In the genomic region with DNA sequence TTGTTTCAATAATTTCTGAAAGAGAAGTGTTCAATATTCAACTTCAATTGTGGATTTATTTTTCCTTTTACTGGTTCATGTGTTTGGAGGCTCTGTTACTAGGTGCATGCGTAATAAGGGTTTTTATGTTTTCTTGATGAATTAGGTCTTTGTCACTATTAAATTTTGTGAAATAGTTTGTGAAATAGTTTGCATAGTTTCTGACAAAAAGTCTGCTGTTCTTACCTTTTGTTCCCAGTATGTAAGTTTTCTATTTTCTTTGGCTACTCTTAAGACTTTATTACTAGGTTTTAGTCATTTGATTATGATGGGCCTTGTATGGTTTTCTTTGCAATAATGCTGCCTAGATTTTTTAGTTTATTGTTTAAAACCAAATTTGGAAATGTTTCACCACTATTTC, we compare ENCODE assay signal across 1 cellular context.
TF ChIP-seq lines count a peak whose summit lies in the region.

No MANE protein-coding gene starts in this region.

TF ChIP-seq in IMR-90, 13 proteins besides CTCF, POLR2A, EP300 and RAD21:
- TF ChIP-seq, protein P1, sequence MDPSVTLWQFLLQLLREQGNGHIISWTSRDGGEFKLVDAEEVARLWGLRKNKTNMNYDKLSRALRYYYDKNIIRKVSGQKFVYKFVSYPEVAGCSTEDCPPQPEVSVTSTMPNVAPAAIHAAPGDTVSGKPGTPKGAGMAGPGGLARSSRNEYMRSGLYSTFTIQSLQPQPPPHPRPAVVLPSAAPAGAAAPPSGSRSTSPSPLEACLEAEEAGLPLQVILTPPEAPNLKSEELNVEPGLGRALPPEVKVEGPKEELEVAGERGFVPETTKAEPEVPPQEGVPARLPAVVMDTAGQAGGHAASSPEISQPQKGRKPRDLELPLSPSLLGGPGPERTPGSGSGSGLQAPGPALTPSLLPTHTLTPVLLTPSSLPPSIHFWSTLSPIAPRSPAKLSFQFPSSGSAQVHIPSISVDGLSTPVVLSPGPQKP (IDR thresholded peaks at IDR 0.05; ENCODE audit: borderline replicate concordance, low read depth, low read length): no peak
- TF ChIP-seq SMC3 (IDR thresholded peaks at IDR 0.05; ENCODE audit: low read depth, low read length): no peak
- no peak for TF ChIP-seq MXI1 (IDR thresholded peaks at IDR 0.05; ENCODE audit: borderline replicate concordance, low read depth, low read length)
TF ChIP-seq in IMR-90: peak in this region for 0.
